In genomic region chr12:14668591-14668990, GRCh38 we compare ENCODE assay signal across 28 cellular contexts. TPM values are rescaled to one million over a fixed set of nuclear protein-coding genes. Genes with fewer than 3 reads are reported as not detected.
DNase-seq lines count a peak whose midpoint lies in the region; ATAC-seq and TF ChIP-seq lines count a peak whose summit lies in the region.
"Had no signal": no experiment of that assay in that cellular context is flagged by ENCODE, and none has a peak within 500 bp of the region (broad histone marks: within the 10 kb centered on the region; RNA-seq: fewer than 3 reads in every experiment).

No MANE protein-coding gene starts in this region.

- no peak overlapping the region for H3K4me3 ChIP-seq in left ventricle myocardium inferior
- no peak overlapping the region for H3K4me3 ChIP-seq in right cardiac atrium (ENCODE audit: low read length)
- no peak overlapping the region for H3K4me3 ChIP-seq in body of pancreas
- H3K4me3 ChIP-seq in mesenchymal stem cell (ENCODE audit: insufficient read depth in 1 of 2, low read depth in 1 of 2, low read length in 2 of 2) = no peak overlapping the region
- H3K4me3 ChIP-seq: BLaER1, GM12878 had no signal

- H3K27ac ChIP-seq in left ventricle myocardium inferior (replicated peaks) = no peak overlapping the region
- no peak overlapping the region for H3K27ac ChIP-seq in right cardiac atrium (ENCODE audit: low read length)
- H3K27ac ChIP-seq in body of pancreas = no peak overlapping the region
- H3K27ac ChIP-seq in mesenchymal stem cell (ENCODE audit: low read length, poor library complexity, severe bottlenecking) = no peak overlapping the region
- H3K27ac ChIP-seq: BLaER1 had no signal

- TF ChIP-seq POLR2A in body of pancreas (IDR thresholded peaks at IDR 0.05) = no peak

- H3K18ac ChIP-seq in mesenchymal stem cell (ENCODE audit: low read depth in 1 of 2, low read length in 2 of 2) = no peak overlapping the region

- 79% methylated on average over 3 of the region's 3 CpGs for WGBS in right cardiac atrium
- 89 to 96% methylated on average over 3 of the region's 3 CpGs for WGBS in body of pancreas, 2 donors
- WGBS in mesenchymal stem cell = 79% methylated on average over 2 of the region's 3 CpGs

- H3K9ac ChIP-seq in mesenchymal stem cell (ENCODE audit: low read length) = no peak overlapping the region
- H3K9ac ChIP-seq: BLaER1 had no signal

- no peak overlapping the region for H3K4ac ChIP-seq in mesenchymal stem cell (ENCODE audit: low read depth in 1 of 2, low read length in 2 of 2)

- TF ChIP-seq CTCF in left ventricle myocardium inferior (IDR thresholded peaks at IDR 0.05; ENCODE audit: borderline replicate concordance) = no peak
- no peak for TF ChIP-seq CTCF in body of pancreas (IDR thresholded peaks at IDR 0.05)

- H3K4me2 ChIP-seq in mesenchymal stem cell (ENCODE audit: low read length, poor library complexity, severe bottlenecking) = no peak overlapping the region
- H3K4me2 ChIP-seq: BLaER1 had no signal

- H3K36me3 ChIP-seq in left ventricle myocardium inferior (no peaks in the 10 kb centered on the region), body of pancreas (replicated peaks in 1 of 2; ENCODE audit: insufficient read depth in 1 of 2, low read depth in 2 of 2) (no peaks in the 10 kb centered on the region), mesenchymal stem cell (ENCODE audit: control insufficient read depth in 1 of 2, insufficient read depth in 2 of 2, low read depth in 1 of 2, low read length in 2 of 2) (no peaks in the 10 kb centered on the region)
- H3K36me3 ChIP-seq: BE2C, BLaER1 had no signal

- H4K8ac ChIP-seq in mesenchymal stem cell (ENCODE audit: low read length) = no peak overlapping the region

- H4K91ac ChIP-seq in mesenchymal stem cell (ENCODE audit: low read length) = peak overlapping the region; percentile 11

- H2AK5ac ChIP-seq in mesenchymal stem cell (ENCODE audit: low read length, severe bottlenecking) = no peak overlapping the region

- H3K9me3 ChIP-seq in left ventricle myocardium inferior (replicated peaks) (no peaks in the 10 kb centered on the region), right cardiac atrium (ENCODE audit: control insufficient read depth, low read length) (no peaks in the 10 kb centered on the region), body of pancreas (no peaks in the 10 kb centered on the region), mesenchymal stem cell (ENCODE audit: control insufficient read depth, low read length) (no peaks in the 10 kb centered on the region)
- H3K9me3 ChIP-seq: BE2C had no signal

- H2AFZ ChIP-seq in mesenchymal stem cell (ENCODE audit: low read depth, low read length) = no peak overlapping the region

- H3K4me1 ChIP-seq in left ventricle myocardium inferior = peaks cover 5% of the 10 kb centered on the region
- H3K4me1 ChIP-seq in right cardiac atrium (ENCODE audit: control insufficient read depth, insufficient read depth, low read length) = no peaks in the 10 kb centered on the region
- H3K4me1 ChIP-seq in body of pancreas = no peaks in the 10 kb centered on the region
- H3K4me1 ChIP-seq in mesenchymal stem cell (ENCODE audit: control insufficient read depth, insufficient read depth, low read depth, low read length) = no peaks in the 10 kb centered on the region
- H3K4me1 ChIP-seq: BE2C had no signal

- no peak overlapping the region for H3K23ac ChIP-seq in mesenchymal stem cell (ENCODE audit: low read length in 2 of 2)

- no peak overlapping the region for H2BK12ac ChIP-seq in mesenchymal stem cell (ENCODE audit: low read length in 2 of 2)

- H2BK120ac ChIP-seq in mesenchymal stem cell (ENCODE audit: low read depth, low read length) = no peak overlapping the region

- H3K14ac ChIP-seq in mesenchymal stem cell (ENCODE audit: low read length in 2 of 2) = no peak overlapping the region

- ATAC-seq in Right ventricle myocardium superior (ENCODE audit: poor library complexity) = peak; percentile 72
- ATAC-seq in Right ventricle myocardium inferior = no peak
- no peak for ATAC-seq in right cardiac atrium
- ATAC-seq in body of pancreas = no peak
- no peak for ATAC-seq in GM19455 (IDR thresholded peaks at IDR 0.05; ENCODE audit: unreplicated experiment)
- ATAC-seq: GM12878 had no signal

- intact Hi-C loops in Right ventricle myocardium superior (cut with DNase I) (loop anchor here (10.0 kb wide), 1 partner anchor 434 kb away; no protein-coding TSS in a partner anchor), Right ventricle myocardium inferior (cut with DNase I) (no loop called here), left ventricle myocardium inferior (cut with micrococcal nuclease) (no loop called here), right cardiac atrium (cut with DNase I) (loop anchor here in 1 of 4 donors (10.0 kb wide), 1 partner anchor 434 kb away; no protein-coding TSS in a partner anchor), body of pancreas (cut with DNase I) (no loop called here)

- no peak overlapping the region for H2BK5ac ChIP-seq in mesenchymal stem cell (ENCODE audit: low read depth, low read length, poor library complexity, severe bottlenecking)

- no peaks in the 10 kb centered on the region for H3K27me3 ChIP-seq in left ventricle myocardium inferior (ENCODE audit: low read depth)
- no peaks in the 10 kb centered on the region for H3K27me3 ChIP-seq in right cardiac atrium (ENCODE audit: control insufficient read depth, insufficient read depth)
- H3K27me3 ChIP-seq in body of pancreas = no peaks in the 10 kb centered on the region
- H3K27me3 ChIP-seq in mesenchymal stem cell (ENCODE audit: control insufficient read depth in 1 of 2, insufficient read depth in 1 of 2, low read length in 2 of 2) = no peaks in the 10 kb centered on the region
- H3K27me3 ChIP-seq: BE2C, BLaER1 had no signal

- DNase-seq in Right ventricle myocardium superior (no peak), Right ventricle myocardium inferior (ENCODE audit: missing footprints) (no peak), left ventricle myocardium inferior (peak; percentile 19), right cardiac atrium (no peak), body of pancreas (peak in 3 of 4 donors; percentile 12 to 36 (median 13)), mesenchymal stem cell (no peak)
- DNase-seq: 8988T; ACHN; BE2C; C1 segment of cervical spinal cord; CD4-positive, alpha-beta memory T cell; CD4-positive, CD25-positive, alpha-beta regulatory T cell; CD8-positive, alpha-beta memory T cell; COR-L47; DMS 273 treated with DMSO at 0.1 percent for 48 hours; DMS153; DMS53; DMS79; DND-41; EL; GDM1 had no signal

- no peaks in the 10 kb centered on the region for H3K79me1 ChIP-seq in mesenchymal stem cell (replicated peaks; ENCODE audit: low read length, poor library complexity, severe bottlenecking)

- no peak overlapping the region for H2BK15ac ChIP-seq in mesenchymal stem cell (ENCODE audit: low read depth, poor library complexity, severe bottlenecking)

RNA-seq across cellular contexts. Expression of gene GUCY2C, which starts 27.8 kb away (rescaled TPM):
- total RNA-seq in Right ventricle myocardium superior (not detected), Right ventricle myocardium inferior (not detected), left ventricle myocardium inferior (0.11 TPM), right cardiac atrium (not detected), body of pancreas (not detected)
- 0.02 TPM for polyA plus RNA-seq in right cardiac atrium
- polyA plus RNA-seq in mesenchymal stem cell (2013, experiment 1 of 2) = 0.03 TPM
- 0.03 TPM for polyA plus RNA-seq in mesenchymal stem cell (2013, experiment 2 of 2)
- total RNA-seq: A673; CD4-positive, alpha-beta memory T cell; CD4-positive, CD25-positive, alpha-beta regulatory T cell; CD8-positive, alpha-beta memory T cell; Daoy; G401 had no signal
- polyA plus RNA-seq: AG04450; CD4-positive, alpha-beta memory T cell; CD4-positive, CD25-positive, alpha-beta regulatory T cell; CD8-positive, alpha-beta memory T cell had no signal

Comparison
In these comparisons a context has a peak if more than half of its experiments do, and no peak if none do; other contexts are left out.
1. DNase-seq: peak in left ventricle myocardium inferior (single experiment) and body of pancreas (3 of 4); none in Right ventricle myocardium superior (single experiment), Right ventricle myocardium inferior (single experiment), right cardiac atrium (0 of 3) and mesenchymal stem cell (single experiment).